Comparison of ENCODE assay signal across 8 cellular contexts in the genomic region with DNA sequence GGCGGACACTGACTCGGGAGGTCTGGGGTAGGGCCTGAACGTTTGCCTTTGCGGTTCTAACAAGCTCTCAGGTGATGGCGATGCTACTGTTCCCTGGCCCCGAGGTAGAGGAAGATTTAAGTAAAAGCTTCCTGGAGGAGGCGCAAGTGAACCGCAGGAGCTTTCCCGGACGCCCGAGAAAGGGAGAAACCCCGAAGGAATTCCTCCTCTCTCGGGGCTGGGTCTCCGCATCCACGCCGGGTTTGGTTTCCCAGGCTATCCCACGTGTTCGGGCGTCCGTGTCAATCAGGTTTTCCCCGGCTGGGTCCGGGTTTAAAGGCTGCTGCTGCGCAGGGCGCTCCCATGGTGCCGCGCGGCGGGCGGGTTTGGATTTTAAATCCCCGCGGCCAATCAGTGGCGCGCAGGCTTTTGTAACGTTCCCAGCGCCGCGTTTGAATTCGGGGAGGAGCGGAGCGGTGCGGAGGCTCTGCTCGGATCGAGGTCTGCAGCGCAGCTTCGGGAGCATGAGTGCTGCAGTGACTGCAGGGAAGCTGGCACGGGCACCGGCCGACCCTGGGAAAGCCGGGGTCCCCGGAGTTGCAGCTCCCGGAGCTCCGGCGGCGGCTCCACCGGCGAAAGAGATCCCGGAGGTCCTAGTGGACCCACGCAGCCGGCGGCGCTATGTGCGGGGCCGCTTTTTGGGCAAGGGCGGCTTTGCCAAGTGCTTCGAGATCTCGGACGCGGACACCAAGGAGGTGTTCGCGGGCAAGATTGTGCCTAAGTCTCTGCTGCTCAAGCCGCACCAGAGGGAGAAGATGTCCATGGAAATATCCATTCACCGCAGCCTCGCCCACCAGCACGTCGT. TPM values are rescaled to one million over a fixed set of nuclear protein-coding genes. Genes with fewer than 3 reads are reported as not detected.
A peak's percentile ranks its signal among the peaks of the same experiment; 100 is the strongest.
DNase-seq lines count a peak whose midpoint lies in the region; ATAC-seq and TF ChIP-seq lines count a peak whose summit lies in the region.

Gene PLK1, plus strand, starts transcription at position 460 of the 844 bp plus-strand sequence. Its CDS starts 44 bp downstream, at position 504.

- no peaks in the 10 kb centered on the region for H3K9me3 ChIP-seq in CD8-positive, alpha-beta T cell (ENCODE audit: low read length)

- peak within 1 kb of the TSS; percentile 71 for H3K4me3 ChIP-seq in CD8-positive, alpha-beta T cell (ENCODE audit: low read depth, low read length)

- ATAC-seq in CD8-positive, alpha-beta T cell = peak; percentile 98
- peak; percentile 92 for ATAC-seq in GM19452 (IDR thresholded peaks at IDR 0.05; ENCODE audit: unreplicated experiment)
- ATAC-seq in activated CD8-positive, alpha-beta memory T cell treated with anti-CD3 and anti-CD28 coated beads, Interleukin-2, amount 10 ng/mL, durations not matched to agents 7 days and 5 days = peak; percentile 99

- DNase-seq in CD8-positive, alpha-beta T cell = peak; percentile 44 to 73 (median 60)
- DNase-seq in HS-5 (ENCODE audit: low read depth) (peak; percentile 68), NOMO-1 treated with dmso at 0.1 percent for 144 hours (lab: John Stamatoyannopoulos, UW; ENCODE audit: unreplicated experiment) (peak; percentile 82), endothelial cell (ENCODE audit: low spot score) (peak; percentile 78), middle frontal gyrus (ENCODE audit: extremely low spot score, low spot score) (peak; percentile 29)
- peak; percentile 92 for DNase-seq in activated CD8-positive, alpha-beta memory T cell treated with anti-CD3 and anti-CD28 coated beads, Interleukin-2, amount 10 ng/mL, durations not matched to agents 7 days and 5 days
- peak; percentile 74 to 76 for DNase-seq in stimulated activated CD8-positive, alpha-beta memory T cell treated with anti-CD3 and anti-CD28 coated beads, Interleukin-2, amount 100 ng/mL, for 48 hours (ENCODE audit: low read depth in 2 of 2)

- H3K4me1 Mint-ChIP-seq in CD8-positive, alpha-beta T cell (ENCODE audit: low read depth) = peaks cover 17% of the 10 kb centered on the region
- H3K4me1 Mint-ChIP-seq in activated CD8-positive, alpha-beta memory T cell treated with anti-CD3 and anti-CD28 coated beads, Interleukin-2, amount 10 ng/mL, durations not matched to agents 7 days and 5 days = peaks cover 29% of the 10 kb centered on the region
- H3K4me1 Mint-ChIP-seq in endothelial cell (ENCODE audit: unreplicated experiment) = peaks cover 16% of the 10 kb centered on the region

- peaks cover 9% of the 10 kb centered on the region for H3K36me3 ChIP-seq in CD8-positive, alpha-beta T cell (ENCODE audit: insufficient read depth, low read length)

- POLR2A ChIA-PET in CD8-positive, alpha-beta T cell (lab: Charles Lee) = interaction anchor here (1.2 kb wide), 1 partner anchor 8 kb away, joined by 3 read pairs; no protein-coding TSS in a partner anchor

- H3K9me3 Mint-ChIP-seq in CD8-positive, alpha-beta T cell = no peaks in the 10 kb centered on the region
- H3K9me3 Mint-ChIP-seq in activated CD8-positive, alpha-beta memory T cell treated with anti-CD3 and anti-CD28 coated beads, Interleukin-2, amount 10 ng/mL, durations not matched to agents 7 days and 5 days (ENCODE audit: low read depth) = no peaks in the 10 kb centered on the region
- H3K9me3 Mint-ChIP-seq in endothelial cell (ENCODE audit: unreplicated experiment) = no peaks in the 10 kb centered on the region

- TF ChIP-seq CTCF in CD8-positive, alpha-beta T cell (IDR thresholded peaks at IDR 0.05) = no peak
- no peak for TF ChIP-seq CTCF in endothelial cell (IDR thresholded peaks at IDR 0.05; ENCODE audit: unreplicated experiment)

- H3K36me3 Mint-ChIP-seq in CD8-positive, alpha-beta T cell = peaks cover 24% of the 10 kb centered on the region
- H3K36me3 Mint-ChIP-seq in activated CD8-positive, alpha-beta memory T cell treated with anti-CD3 and anti-CD28 coated beads, Interleukin-2, amount 10 ng/mL, durations not matched to agents 7 days and 5 days = peaks cover 42% of the 10 kb centered on the region
- H3K36me3 Mint-ChIP-seq in endothelial cell (ENCODE audit: low read depth, unreplicated experiment) = peaks cover 15% of the 10 kb centered on the region

- intact Hi-C loops in CD8-positive, alpha-beta T cell (cut with DNase I, micrococcal nuclease) = loop anchor here (1.0 to 2.0 kb wide), 4 partner anchors 37 to 358 kb away; partner anchors contain the start of genes DCTN5 (in 1 of the 2), EARS2 (in 1 of the 2), NDUFAB1 (in 1 of the 2) and PALB2 (in 1 of the 2)

- no peaks in the 10 kb centered on the region for H3K27me3 Mint-ChIP-seq in CD8-positive, alpha-beta T cell (ENCODE audit: low read depth)
- no peaks in the 10 kb centered on the region for H3K27me3 Mint-ChIP-seq in activated CD8-positive, alpha-beta memory T cell treated with anti-CD3 and anti-CD28 coated beads, Interleukin-2, amount 10 ng/mL, durations not matched to agents 7 days and 5 days
- peaks cover 5% of the 10 kb centered on the region for H3K27me3 Mint-ChIP-seq in endothelial cell (ENCODE audit: unreplicated experiment)

- no peak within 1 kb of the TSS for H3K27ac ChIP-seq in CD8-positive, alpha-beta T cell (ENCODE audit: low read depth, low read length)

- peaks cover 6% of the 10 kb centered on the region for H3K4me1 ChIP-seq in CD8-positive, alpha-beta T cell (ENCODE audit: insufficient read depth, low read length)

- peak within 1 kb of the TSS; percentile 85 for H3K4me3 Mint-ChIP-seq in CD8-positive, alpha-beta T cell
- peak within 1 kb of the TSS; percentile 97 for H3K4me3 Mint-ChIP-seq in activated CD8-positive, alpha-beta memory T cell treated with anti-CD3 and anti-CD28 coated beads, Interleukin-2, amount 10 ng/mL, durations not matched to agents 7 days and 5 days
- H3K4me3 Mint-ChIP-seq in endothelial cell (ENCODE audit: unreplicated experiment) = peak within 1 kb of the TSS; percentile 89

- CTCF ChIA-PET in CD8-positive, alpha-beta T cell (lab: Charles Lee) = interaction anchor here (0.8 to 1.3 kb wide), 4 partner anchors 11 to 357 kb away, joined by 3 to 4 read pairs (median 3); no protein-coding TSS in a partner anchor
- CTCF ChIA-PET in activated CD8-positive, alpha-beta memory T cell treated with anti-CD3 and anti-CD28 coated beads, Interleukin-2, amount 10 ng/mL, durations not matched to agents 7 days and 5 days (lab: Charles Lee) = interaction anchor here (0.9 to 2.0 kb wide), 6 partner anchors 14 to 332 kb away, joined by 3 to 7 read pairs (median 5); no protein-coding TSS in a partner anchor

- no peak within 1 kb of the TSS for H3K27ac Mint-ChIP-seq in CD8-positive, alpha-beta T cell
- H3K27ac Mint-ChIP-seq in activated CD8-positive, alpha-beta memory T cell treated with anti-CD3 and anti-CD28 coated beads, Interleukin-2, amount 10 ng/mL, durations not matched to agents 7 days and 5 days = peak within 1 kb of the TSS; percentile 83
- H3K27ac Mint-ChIP-seq in endothelial cell (ENCODE audit: unreplicated experiment) = peak within 1 kb of the TSS; percentile 61

- no peaks in the 10 kb centered on the region for H3K27me3 ChIP-seq in CD8-positive, alpha-beta T cell (ENCODE audit: insufficient read depth, low read length)

RNA-seq across cellular contexts. Expression of gene PLK1, which starts in this region (rescaled TPM):
- total RNA-seq in CD8-positive, alpha-beta T cell = under 1 TPM; 0.25 to 0.76 TPM
- 100 to 1,000 TPM; 132 to 135 TPM for total RNA-seq in activated CD8-positive, alpha-beta memory T cell treated with anti-CD3 and anti-CD28 coated beads, Interleukin-2, amount 10 ng/mL, durations not matched to agents 7 days and 5 days
- 16.0 TPM for total RNA-seq in endothelial cell (ENCODE audit: unreplicated experiment)

Comparison
In these comparisons a context has a peak if more than half of its experiments do, and no peak if none do; other contexts are left out.
1. Peak in DNase-seq, ATAC-seq and H3K4me3 ChIP-seq in CD8-positive, alpha-beta T cell; RNA of the gene not detected or under 1 TPM.
2. DNase-seq: peak in every context shown above with its lines; median percentile 92 in activated CD8-positive, alpha-beta memory T cell treated with anti-CD3 and anti-CD28 coated beads, Interleukin-2, amount 10 ng/mL, durations not matched to agents 7 days and 5 days; 82 in NOMO-1 treated with dmso at 0.1 percent for 144 hours; 78 in endothelial cell; 75 in stimulated activated CD8-positive, alpha-beta memory T cell treated with anti-CD3 and anti-CD28 coated beads, Interleukin-2, amount 100 ng/mL, for 48 hours; 68 in HS-5; 60 in CD8-positive, alpha-beta T cell; 29 in middle frontal gyrus.